ENCODE assay signal across 1 cellular context in the genomic region with DNA sequence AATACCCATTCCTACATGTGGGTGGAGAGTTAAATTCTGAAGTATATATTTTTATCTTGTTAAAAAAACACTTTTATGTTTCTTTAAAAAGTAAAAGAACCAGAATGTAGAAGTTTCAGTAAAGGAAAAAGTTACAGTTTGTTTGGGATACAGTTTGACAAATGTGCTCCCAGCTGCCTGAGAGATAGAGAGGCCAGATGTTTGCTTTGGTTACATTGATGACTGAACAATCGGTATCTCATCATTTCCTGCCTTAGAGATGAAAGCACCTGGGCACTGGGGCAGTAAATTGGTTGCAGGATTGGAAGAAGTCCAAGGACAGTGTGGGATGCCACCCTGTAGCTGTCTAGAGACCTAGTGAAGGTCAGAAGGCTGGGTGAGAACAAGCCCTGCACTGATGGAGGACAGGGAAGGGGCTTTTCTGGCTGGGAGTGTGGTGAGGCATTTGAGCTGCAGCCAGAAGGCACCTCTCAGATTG.
TF ChIP-seq lines count a peak whose summit lies in the region.

No MANE protein-coding gene starts in this region.

TF ChIP-seq in HepG2, 621 proteins besides CTCF, POLR2A, EP300 and RAD21 (continued from another document):
- TF ChIP-seq, protein P1, sequence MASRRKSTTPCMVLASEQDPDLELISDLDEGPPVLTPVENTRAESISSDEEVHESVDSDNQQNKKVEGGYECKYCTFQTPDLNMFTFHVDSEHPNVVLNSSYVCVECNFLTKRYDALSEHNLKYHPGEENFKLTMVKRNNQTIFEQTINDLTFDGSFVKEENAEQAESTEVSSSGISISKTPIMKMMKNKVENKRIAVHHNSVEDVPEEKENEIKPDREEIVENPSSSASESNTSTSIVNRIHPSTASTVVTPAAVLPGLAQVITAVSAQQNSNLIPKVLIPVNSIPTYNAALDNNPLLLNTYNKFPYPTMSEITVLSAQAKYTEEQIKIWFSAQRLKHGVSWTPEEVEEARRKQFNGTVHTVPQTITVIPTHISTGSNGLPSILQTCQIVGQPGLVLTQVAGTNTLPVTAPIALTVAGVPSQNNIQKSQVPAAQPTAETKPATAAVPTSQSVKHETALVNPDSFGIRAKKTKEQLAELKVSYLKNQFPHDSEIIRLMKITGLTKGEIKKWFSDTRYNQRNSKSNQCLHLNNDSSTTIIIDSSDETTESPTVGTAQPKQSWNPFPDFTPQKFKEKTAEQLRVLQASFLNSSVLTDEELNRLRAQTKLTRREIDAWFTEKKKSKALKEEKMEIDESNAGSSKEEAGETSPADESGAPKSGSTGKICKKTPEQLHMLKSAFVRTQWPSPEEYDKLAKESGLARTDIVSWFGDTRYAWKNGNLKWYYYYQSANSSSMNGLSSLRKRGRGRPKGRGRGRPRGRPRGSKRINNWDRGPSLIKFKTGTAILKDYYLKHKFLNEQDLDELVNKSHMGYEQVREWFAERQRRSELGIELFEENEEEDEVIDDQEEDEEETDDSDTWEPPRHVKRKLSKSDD (CRISPR knock-in tag; IDR thresholded peaks at IDR 0.05; ENCODE audit: low read depth): no peak
- TF ChIP-seq U2AF1 (optimal IDR thresholded peaks at IDR 0.05; ENCODE audit: low read depth, low read length) (no peak), DMAP1 (CRISPR knock-in tag; IDR thresholded peaks at IDR 0.05) (no peak), ZNF20 (CRISPR knock-in tag; IDR thresholded peaks at IDR 0.05) (no peak), ZNF383 (CRISPR knock-in tag; IDR thresholded peaks at IDR 0.05; ENCODE audit: borderline replicate concordance) (no peak), WIZ (CRISPR knock-in tag; IDR thresholded peaks at IDR 0.05) (no peak), SRY (CRISPR knock-in tag; IDR thresholded peaks at IDR 0.05) (no peak), HDAC1 (CRISPR knock-in tag; IDR thresholded peaks at IDR 0.05) (no peak), ZNF296 (CRISPR knock-in tag; conservative IDR thresholded peaks at IDR 0.05) (no peak), AGO2 (optimal IDR thresholded peaks at IDR 0.05; ENCODE audit: low read depth, low read length) (no peak), NPAS2 (CRISPR knock-in tag; IDR thresholded peaks at IDR 0.05; ENCODE audit: borderline replicate concordance) (no peak), SP4 (CRISPR knock-in tag; IDR thresholded peaks at IDR 0.05) (no peak), SOX13 (IDR thresholded peaks at IDR 0.05) (no peak), SOX13 (CRISPR knock-in tag; conservative IDR thresholded peaks at IDR 0.05 in 1 of 2, IDR thresholded peaks at IDR 0.05 in 1 of 2) (peak in 1 of 2 experiments; percentile 78; a peak in 1 of 4 replicates), ZNF431 (CRISPR knock-in tag; IDR thresholded peaks at IDR 0.05; ENCODE audit: borderline replicate concordance, low read depth) (no peak), KLF6 (CRISPR knock-in tag; IDR thresholded peaks at IDR 0.05) (no peak), THAP11 (CRISPR knock-in tag; IDR thresholded peaks at IDR 0.05) (0 out of 2 replicates have a peak, but pooled peaks have one; percentile 11), SAFB2 (CRISPR knock-in tag; IDR thresholded peaks at IDR 0.05; ENCODE audit: borderline replicate concordance, low read depth) (no peak), NCOA2 (CRISPR knock-in tag; IDR thresholded peaks at IDR 0.05) (peak; percentile 38; the same call in 1 of the 2 replicates), ZNF3 (CRISPR knock-in tag; IDR thresholded peaks at IDR 0.05) (no peak), SOX6 (IDR thresholded peaks at IDR 0.05) (no peak), SOX6 (CRISPR knock-in tag; IDR thresholded peaks at IDR 0.05) (peak; percentile 57; the same call in 1 of the 2 replicates), ZZZ3 (CRISPR knock-in tag; IDR thresholded peaks at IDR 0.05; ENCODE audit: borderline replicate concordance) (no peak), TBP (CRISPR knock-in tag; IDR thresholded peaks at IDR 0.05) (no peak), TBX2 (CRISPR knock-in tag; IDR thresholded peaks at IDR 0.05; ENCODE audit: borderline replicate concordance) (peak; percentile 26; the same call in 1 of the 2 replicates), ZKSCAN8 (CRISPR knock-in tag; IDR thresholded peaks at IDR 0.05; ENCODE audit: borderline replicate concordance) (no peak), SAP130 (CRISPR knock-in tag; IDR thresholded peaks at IDR 0.05; ENCODE audit: low read depth) (peak; percentile 66), TBX3 (IDR thresholded peaks at IDR 0.05; ENCODE audit: borderline replicate concordance) (no peak)
- TF ChIP-seq, protein P2, sequence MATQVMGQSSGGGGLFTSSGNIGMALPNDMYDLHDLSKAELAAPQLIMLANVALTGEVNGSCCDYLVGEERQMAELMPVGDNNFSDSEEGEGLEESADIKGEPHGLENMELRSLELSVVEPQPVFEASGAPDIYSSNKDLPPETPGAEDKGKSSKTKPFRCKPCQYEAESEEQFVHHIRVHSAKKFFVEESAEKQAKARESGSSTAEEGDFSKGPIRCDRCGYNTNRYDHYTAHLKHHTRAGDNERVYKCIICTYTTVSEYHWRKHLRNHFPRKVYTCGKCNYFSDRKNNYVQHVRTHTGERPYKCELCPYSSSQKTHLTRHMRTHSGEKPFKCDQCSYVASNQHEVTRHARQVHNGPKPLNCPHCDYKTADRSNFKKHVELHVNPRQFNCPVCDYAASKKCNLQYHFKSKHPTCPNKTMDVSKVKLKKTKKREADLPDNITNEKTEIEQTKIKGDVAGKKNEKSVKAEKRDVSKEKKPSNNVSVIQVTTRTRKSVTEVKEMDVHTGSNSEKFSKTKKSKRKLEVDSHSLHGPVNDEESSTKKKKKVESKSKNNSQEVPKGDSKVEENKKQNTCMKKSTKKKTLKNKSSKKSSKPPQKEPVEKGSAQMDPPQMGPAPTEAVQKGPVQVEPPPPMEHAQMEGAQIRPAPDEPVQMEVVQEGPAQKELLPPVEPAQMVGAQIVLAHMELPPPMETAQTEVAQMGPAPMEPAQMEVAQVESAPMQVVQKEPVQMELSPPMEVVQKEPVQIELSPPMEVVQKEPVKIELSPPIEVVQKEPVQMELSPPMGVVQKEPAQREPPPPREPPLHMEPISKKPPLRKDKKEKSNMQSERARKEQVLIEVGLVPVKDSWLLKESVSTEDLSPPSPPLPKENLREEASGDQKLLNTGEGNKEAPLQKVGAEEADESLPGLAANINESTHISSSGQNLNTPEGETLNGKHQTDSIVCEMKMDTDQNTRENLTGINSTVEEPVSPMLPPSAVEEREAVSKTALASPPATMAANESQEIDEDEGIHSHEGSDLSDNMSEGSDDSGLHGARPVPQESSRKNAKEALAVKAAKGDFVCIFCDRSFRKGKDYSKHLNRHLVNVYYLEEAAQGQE (IDR thresholded peaks at IDR 0.05; ENCODE audit: borderline replicate concordance in 1 of 2, low read depth in 1 of 2, low read length in 2 of 2): no peak
- TF ChIP-seq, protein P3, sequence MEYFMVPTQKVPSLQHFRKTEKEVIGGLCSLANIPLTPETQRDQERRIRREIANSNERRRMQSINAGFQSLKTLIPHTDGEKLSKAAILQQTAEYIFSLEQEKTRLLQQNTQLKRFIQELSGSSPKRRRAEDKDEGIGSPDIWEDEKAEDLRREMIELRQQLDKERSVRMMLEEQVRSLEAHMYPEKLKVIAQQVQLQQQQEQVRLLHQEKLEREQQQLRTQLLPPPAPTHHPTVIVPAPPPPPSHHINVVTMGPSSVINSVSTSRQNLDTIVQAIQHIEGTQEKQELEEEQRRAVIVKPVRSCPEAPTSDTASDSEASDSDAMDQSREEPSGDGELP (IDR thresholded peaks at IDR 0.05; ENCODE audit: borderline replicate concordance, low read depth): peak; percentile 51; the same call in 1 of the 2 replicates
- TF ChIP-seq, protein P4, sequence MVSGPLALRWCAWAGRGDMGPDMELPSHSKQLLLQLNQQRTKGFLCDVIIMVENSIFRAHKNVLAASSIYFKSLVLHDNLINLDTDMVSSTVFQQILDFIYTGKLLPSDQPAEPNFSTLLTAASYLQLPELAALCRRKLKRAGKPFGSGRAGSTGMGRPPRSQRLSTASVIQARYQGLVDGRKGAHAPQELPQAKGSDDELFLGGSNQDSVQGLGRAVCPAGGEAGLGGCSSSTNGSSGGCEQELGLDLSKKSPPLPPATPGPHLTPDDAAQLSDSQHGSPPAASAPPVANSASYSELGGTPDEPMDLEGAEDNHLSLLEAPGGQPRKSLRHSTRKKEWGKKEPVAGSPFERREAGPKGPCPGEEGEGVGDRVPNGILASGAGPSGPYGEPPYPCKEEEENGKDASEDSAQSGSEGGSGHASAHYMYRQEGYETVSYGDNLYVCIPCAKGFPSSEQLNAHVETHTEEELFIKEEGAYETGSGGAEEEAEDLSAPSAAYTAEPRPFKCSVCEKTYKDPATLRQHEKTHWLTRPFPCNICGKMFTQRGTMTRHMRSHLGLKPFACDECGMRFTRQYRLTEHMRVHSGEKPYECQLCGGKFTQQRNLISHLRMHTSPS (CRISPR knock-in tag; IDR thresholded peaks at IDR 0.05; ENCODE audit: low read depth): peak; percentile 95
- TF ChIP-seq, protein P5, sequence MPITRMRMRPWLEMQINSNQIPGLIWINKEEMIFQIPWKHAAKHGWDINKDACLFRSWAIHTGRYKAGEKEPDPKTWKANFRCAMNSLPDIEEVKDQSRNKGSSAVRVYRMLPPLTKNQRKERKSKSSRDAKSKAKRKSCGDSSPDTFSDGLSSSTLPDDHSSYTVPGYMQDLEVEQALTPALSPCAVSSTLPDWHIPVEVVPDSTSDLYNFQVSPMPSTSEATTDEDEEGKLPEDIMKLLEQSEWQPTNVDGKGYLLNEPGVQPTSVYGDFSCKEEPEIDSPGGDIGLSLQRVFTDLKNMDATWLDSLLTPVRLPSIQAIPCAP (CRISPR knock-in tag; IDR thresholded peaks at IDR 0.05; ENCODE audit: low read depth): no peak
- TF ChIP-seq, protein P6, sequence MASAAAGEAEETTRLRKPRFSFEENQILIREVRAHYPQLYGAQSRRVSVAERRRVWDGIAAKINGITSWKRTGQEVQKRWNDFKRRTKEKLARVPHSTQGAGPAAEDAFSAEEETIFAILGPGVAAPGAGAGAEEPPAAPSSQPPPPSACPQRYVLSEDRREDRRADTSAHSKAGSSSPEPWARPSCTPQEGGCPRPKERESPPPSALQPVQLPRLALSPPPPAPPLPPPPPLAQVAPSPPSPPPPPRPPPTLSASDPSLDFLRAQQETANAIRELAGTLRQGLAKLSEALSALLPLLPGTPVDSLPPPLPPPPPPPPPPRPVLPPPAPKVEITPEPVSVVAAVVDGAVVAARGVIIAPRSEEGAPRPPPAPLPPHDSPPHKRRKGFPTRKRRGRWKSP (CRISPR knock-in tag; IDR thresholded peaks at IDR 0.05): no peak
- TF ChIP-seq, protein P7, sequence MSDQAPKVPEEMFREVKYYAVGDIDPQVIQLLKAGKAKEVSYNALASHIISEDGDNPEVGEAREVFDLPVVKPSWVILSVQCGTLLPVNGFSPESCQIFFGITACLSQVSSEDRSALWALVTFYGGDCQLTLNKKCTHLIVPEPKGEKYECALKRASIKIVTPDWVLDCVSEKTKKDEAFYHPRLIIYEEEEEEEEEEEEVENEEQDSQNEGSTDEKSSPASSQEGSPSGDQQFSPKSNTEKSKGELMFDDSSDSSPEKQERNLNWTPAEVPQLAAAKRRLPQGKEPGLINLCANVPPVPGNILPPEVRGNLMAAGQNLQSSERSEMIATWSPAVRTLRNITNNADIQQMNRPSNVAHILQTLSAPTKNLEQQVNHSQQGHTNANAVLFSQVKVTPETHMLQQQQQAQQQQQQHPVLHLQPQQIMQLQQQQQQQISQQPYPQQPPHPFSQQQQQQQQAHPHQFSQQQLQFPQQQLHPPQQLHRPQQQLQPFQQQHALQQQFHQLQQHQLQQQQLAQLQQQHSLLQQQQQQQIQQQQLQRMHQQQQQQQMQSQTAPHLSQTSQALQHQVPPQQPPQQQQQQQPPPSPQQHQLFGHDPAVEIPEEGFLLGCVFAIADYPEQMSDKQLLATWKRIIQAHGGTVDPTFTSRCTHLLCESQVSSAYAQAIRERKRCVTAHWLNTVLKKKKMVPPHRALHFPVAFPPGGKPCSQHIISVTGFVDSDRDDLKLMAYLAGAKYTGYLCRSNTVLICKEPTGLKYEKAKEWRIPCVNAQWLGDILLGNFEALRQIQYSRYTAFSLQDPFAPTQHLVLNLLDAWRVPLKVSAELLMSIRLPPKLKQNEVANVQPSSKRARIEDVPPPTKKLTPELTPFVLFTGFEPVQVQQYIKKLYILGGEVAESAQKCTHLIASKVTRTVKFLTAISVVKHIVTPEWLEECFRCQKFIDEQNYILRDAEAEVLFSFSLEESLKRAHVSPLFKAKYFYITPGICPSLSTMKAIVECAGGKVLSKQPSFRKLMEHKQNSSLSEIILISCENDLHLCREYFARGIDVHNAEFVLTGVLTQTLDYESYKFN (CRISPR knock-in tag; conservative IDR thresholded peaks at IDR 0.05): peak; percentile 48
- TF ChIP-seq, protein P8, sequence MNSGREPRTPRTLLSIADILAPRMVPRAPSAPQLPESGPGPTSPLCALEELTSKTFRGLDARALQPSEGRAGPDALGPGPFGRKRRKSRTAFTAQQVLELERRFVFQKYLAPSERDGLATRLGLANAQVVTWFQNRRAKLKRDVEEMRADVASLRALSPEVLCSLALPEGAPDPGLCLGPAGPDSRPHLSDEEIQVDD (CRISPR knock-in tag; IDR thresholded peaks at IDR 0.05; ENCODE audit: borderline replicate concordance): no peak
- TF ChIP-seq, protein P9, sequence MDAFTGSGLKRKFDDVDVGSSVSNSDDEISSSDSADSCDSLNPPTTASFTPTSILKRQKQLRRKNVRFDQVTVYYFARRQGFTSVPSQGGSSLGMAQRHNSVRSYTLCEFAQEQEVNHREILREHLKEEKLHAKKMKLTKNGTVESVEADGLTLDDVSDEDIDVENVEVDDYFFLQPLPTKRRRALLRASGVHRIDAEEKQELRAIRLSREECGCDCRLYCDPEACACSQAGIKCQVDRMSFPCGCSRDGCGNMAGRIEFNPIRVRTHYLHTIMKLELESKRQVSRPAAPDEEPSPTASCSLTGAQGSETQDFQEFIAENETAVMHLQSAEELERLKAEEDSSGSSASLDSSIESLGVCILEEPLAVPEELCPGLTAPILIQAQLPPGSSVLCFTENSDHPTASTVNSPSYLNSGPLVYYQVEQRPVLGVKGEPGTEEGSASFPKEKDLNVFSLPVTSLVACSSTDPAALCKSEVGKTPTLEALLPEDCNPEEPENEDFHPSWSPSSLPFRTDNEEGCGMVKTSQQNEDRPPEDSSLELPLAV (CRISPR knock-in tag; conservative IDR thresholded peaks at IDR 0.05; ENCODE audit: low read depth): no peak
